33 cellular contexts compared by ENCODE assay signal in genomic region chr19:40450664-40451063, GRCh38.
"Had no signal": no experiment of that assay in that cellular context is flagged by ENCODE, and none has a peak within 500 bp of the region (broad histone marks: within the 10 kb centered on the region; RNA-seq: fewer than 3 reads in every experiment).

No MANE protein-coding gene starts in this region.

- H3K27me3 Mint-ChIP-seq: activated B cell treated with CpG ODN at 0.5 μM for 24 hours; activated CD4-positive, alpha-beta memory T cell treated with anti-CD3 and anti-CD28 coated beads for 36 hours; activated CD4-positive, alpha-beta T cell treated with anti-CD3 and anti-CD28 coated beads, Interleukin-2, amount 10 ng/mL, durations not matched to agents 24 days and 14 days; activated CD8-positive, alpha-beta T cell treated with anti-CD3 and anti-CD28 coated beads for 36 hours; activated naive CD8-positive, alpha-beta T cell treated with anti-CD3 and anti-CD28 coated beads for 36 hours; activated T-helper 17 cell treated with anti-CD3 and anti-CD28 coated beads, Interleukin-2, amount 50 U/mL, for 72 hours had no signal

- H3K27ac Mint-ChIP-seq: activated B cell treated with CpG ODN at 0.5 μM for 24 hours; activated CD4-positive, alpha-beta memory T cell treated with anti-CD3 and anti-CD28 coated beads for 36 hours; activated CD4-positive, alpha-beta T cell treated with anti-CD3 and anti-CD28 coated beads, Interleukin-2, amount 10 ng/mL, durations not matched to agents 24 days and 14 days; activated CD8-positive, alpha-beta T cell treated with anti-CD3 and anti-CD28 coated beads for 36 hours; activated naive CD4-positive, alpha-beta T cell treated with anti-CD3 and anti-CD28 coated beads for 36 hours; activated naive CD8-positive, alpha-beta T cell treated with anti-CD3 and anti-CD28 coated beads for 36 hours; activated T-cell treated with anti-CD3 and anti-CD28 coated beads, Interleukin-2, amount 50 U/mL, for 72 hours; activated T-helper 1 cell treated with anti-CD3 and anti-CD28 coated beads, Interleukin-12 subunit alpha, Interleukin-12 subunit beta, Interleukin-2, Interleukin-4 antibody, amounts not matched to agents 30 ng/mL and 10 ng/mL and 1 ng/mL, durations not matched to agents 14 hours and 24 hours and 36 hours; activated T-helper 17 cell treated with anti-CD3 and anti-CD28 coated beads, Interleukin-2, amount 50 U/mL, for 72 hours; T-helper 2 cell treated with Interferon-gamma antibody and Interleukin-4, amounts not matched to agents 5 μg/mL and 100 μg/mL, for 36 hours had no signal

- H3K9me3 ChIP-seq: adrenal gland, body of pancreas, breast epithelium had no signal

- H3K4me3 Mint-ChIP-seq: activated B cell treated with CpG ODN at 0.5 μM for 24 hours; activated CD4-positive, alpha-beta memory T cell treated with anti-CD3 and anti-CD28 coated beads for 36 hours; activated CD4-positive, alpha-beta T cell treated with anti-CD3 and anti-CD28 coated beads, Interleukin-2, amount 10 ng/mL, durations not matched to agents 24 days and 14 days; activated CD8-positive, alpha-beta T cell treated with anti-CD3 and anti-CD28 coated beads for 36 hours; activated naive CD4-positive, alpha-beta T cell treated with anti-CD3 and anti-CD28 coated beads for 36 hours; activated naive CD8-positive, alpha-beta T cell treated with anti-CD3 and anti-CD28 coated beads for 36 hours; activated T-cell treated with anti-CD3 and anti-CD28 coated beads, Interleukin-2, amount 50 U/mL, for 4 hours; activated T-cell treated with anti-CD3 and anti-CD28 coated beads, Interleukin-2, amount 50 U/mL, for 72 hours; activated T-helper 1 cell treated with anti-CD3 and anti-CD28 coated beads, Interleukin-12 subunit alpha, Interleukin-12 subunit beta, Interleukin-2, Interleukin-4 antibody, amounts not matched to agents 30 ng/mL and 10 ng/mL and 1 ng/mL, durations not matched to agents 14 hours and 24 hours and 36 hours; activated T-helper 17 cell treated with anti-CD3 and anti-CD28 coated beads, Interleukin-2, amount 50 U/mL, for 72 hours; T-helper 2 cell treated with Interferon-gamma antibody and Interleukin-4, amounts not matched to agents 5 μg/mL and 100 μg/mL, for 36 hours had no signal

- H3K27me3 ChIP-seq: adrenal gland, body of pancreas, brain microvascular endothelial cell, breast epithelium had no signal

- H3K4me3 ChIP-seq: adrenal gland, body of pancreas, breast epithelium had no signal

- H3K36me3 ChIP-seq: brain microvascular endothelial cell, breast epithelium had no signal

- DNase-seq: activated B cell treated with CpG ODN at 0.5 μM for 24 hours; activated CD4-positive, alpha-beta memory T cell treated with anti-CD3 and anti-CD28 coated beads for 36 hours; activated CD4-positive, alpha-beta T cell treated with anti-CD3 and anti-CD28 coated beads for 4 hours; activated CD4-positive, alpha-beta T cell treated with anti-CD3 and anti-CD28 coated beads, Interleukin-2, amount 10 ng/mL, durations not matched to agents 24 days and 14 days; activated CD4-positive, alpha-beta T cell treated with anti-CD3 and anti-CD28 coated beads, Interleukin-2, amount 50 U/mL, for 1 hour; activated CD4-positive, alpha-beta T cell treated with anti-CD3 and anti-CD28 coated beads, Interleukin-2, amount 50 U/mL, for 4 hours; activated CD4-positive, CD25-positive, alpha-beta regulatory T cell treated with anti-CD3 and anti-CD28 coated beads, Interleukin-2, amount 50 U/mL, for 72 hours; activated CD8-positive, alpha-beta memory T cell treated with anti-CD3 and anti-CD28 coated beads, Interleukin-2, amount 50 U/mL, for 4 hours; activated CD8-positive, alpha-beta T cell treated with anti-CD3 and anti-CD28 coated beads for 36 hours; activated effector memory CD4-positive, alpha-beta T cell treated with anti-CD3 and anti-CD28 coated beads, Interleukin-2, amount 50 U/mL, for 16 hours; activated gamma-delta T cell treated with Interleukin-2 at 50 U/mL for 16 hours; activated naive CD4-positive, alpha-beta T cell; activated naive CD4-positive, alpha-beta T cell treated with anti-CD3 and anti-CD28 coated beads for 36 hours; activated naive CD4-positive, alpha-beta T cell treated with anti-CD3 and anti-CD28 coated beads, Interleukin-2, amount 50 U/mL, for 16 hours; activated naive CD8-positive, alpha-beta T cell treated with anti-CD3 and anti-CD28 coated beads for 36 hours; activated T-cell treated with anti-CD3 and anti-CD28 coated beads for 4 hours; activated T-cell treated with anti-CD3 and anti-CD28 coated beads, Interleukin-2, amount 50 U/mL, for 1 hour; activated T-cell treated with anti-CD3 and anti-CD28 coated beads, Interleukin-2, amount 50 U/mL, for 4 hours; activated T-cell treated with anti-CD3 and anti-CD28 coated beads, Interleukin-2, amount 50 U/mL, for 72 hours; adrenal gland; amniotic stem cell; aorta; body of pancreas; brain microvascular endothelial cell; central memory CD4-positive, alpha-beta T cell; T-helper 2 cell; T-helper 9 cell had no signal

- H3K9me3 Mint-ChIP-seq: activated B cell treated with CpG ODN at 0.5 μM for 24 hours; activated CD4-positive, alpha-beta memory T cell treated with anti-CD3 and anti-CD28 coated beads for 36 hours; activated CD4-positive, alpha-beta T cell treated with anti-CD3 and anti-CD28 coated beads, Interleukin-2, amount 10 ng/mL, durations not matched to agents 24 days and 14 days; activated CD8-positive, alpha-beta T cell treated with anti-CD3 and anti-CD28 coated beads for 36 hours; activated naive CD4-positive, alpha-beta T cell treated with anti-CD3 and anti-CD28 coated beads for 36 hours; activated naive CD4-positive, alpha-beta T cell treated with anti-CD3 and anti-CD28 coated beads, Interleukin-2, amount 50 U/mL, for 72 hours; activated naive CD8-positive, alpha-beta T cell treated with anti-CD3 and anti-CD28 coated beads for 36 hours; activated T-cell treated with anti-CD3 and anti-CD28 coated beads, Interleukin-2, amount 50 U/mL, for 4 hours; activated T-cell treated with anti-CD3 and anti-CD28 coated beads, Interleukin-2, amount 50 U/mL, for 72 hours; activated T-helper 1 cell treated with anti-CD3 and anti-CD28 coated beads, Interleukin-12 subunit alpha, Interleukin-12 subunit beta, Interleukin-2, Interleukin-4 antibody, amounts not matched to agents 30 ng/mL and 10 ng/mL and 1 ng/mL, durations not matched to agents 14 hours and 24 hours and 36 hours; activated T-helper 17 cell treated with anti-CD3 and anti-CD28 coated beads, Interleukin-2, amount 50 U/mL, for 72 hours; T-helper 2 cell treated with Interferon-gamma antibody and Interleukin-4, amounts not matched to agents 5 μg/mL and 100 μg/mL, for 36 hours had no signal

- H3K27ac ChIP-seq: adrenal gland, body of pancreas, brain microvascular endothelial cell, breast epithelium, VCaP had no signal

- H3K36me3 Mint-ChIP-seq: activated CD4-positive, alpha-beta memory T cell treated with anti-CD3 and anti-CD28 coated beads for 36 hours; activated naive CD4-positive, alpha-beta T cell treated with anti-CD3 and anti-CD28 coated beads, Interleukin-2, amount 50 U/mL, for 72 hours; activated naive CD8-positive, alpha-beta T cell treated with anti-CD3 and anti-CD28 coated beads for 36 hours had no signal

- H3K4me1 Mint-ChIP-seq: activated B cell treated with CpG ODN at 0.5 μM for 24 hours; activated CD4-positive, alpha-beta T cell treated with anti-CD3 and anti-CD28 coated beads, Interleukin-2, amount 10 ng/mL, durations not matched to agents 24 days and 14 days; activated naive CD8-positive, alpha-beta T cell treated with anti-CD3 and anti-CD28 coated beads for 36 hours; activated T-helper 17 cell treated with anti-CD3 and anti-CD28 coated beads, Interleukin-2, amount 50 U/mL, for 72 hours had no signal

- H3K4me1 ChIP-seq: adrenal gland, body of pancreas had no signal

- ATAC-seq: activated CD8-positive, alpha-beta T cell treated with anti-CD3 and anti-CD28 coated beads for 36 hours; activated naive CD4-positive, alpha-beta T cell treated with anti-CD3 and anti-CD28 coated beads, Interleukin-2, amount 50 U/mL, for 72 hours; activated T-cell treated with anti-CD3 and anti-CD28 coated beads, Interleukin-2, amount 50 U/mL, for 4 hours; activated T-cell treated with anti-CD3 and anti-CD28 coated beads, Interleukin-2, amount 50 U/mL, for 72 hours; activated T-helper 17 cell treated with anti-CD3 and anti-CD28 coated beads, Interleukin-2, amount 50 U/mL, for 72 hours; body of pancreas had no signal
